Comparison of ENCODE assay signal across 9 cellular contexts in genomic region chr18:67525328-67526110, GRCh38. TPM values are rescaled to one million over a fixed set of nuclear protein-coding genes. Genes with fewer than 3 reads are reported as not detected.
DNase-seq lines count a peak whose midpoint lies in the region; TF ChIP-seq lines count a peak whose summit lies in the region.
"Had no signal": no experiment of that assay in that cellular context is flagged by ENCODE, and none has a peak within 500 bp of the region (broad histone marks: within the 10 kb centered on the region; RNA-seq: fewer than 3 reads in every experiment).

No MANE protein-coding gene starts in this region.

- no peaks in the 10 kb centered on the region for H3K36me3 ChIP-seq in breast epithelium
- H3K36me3 ChIP-seq in stomach = no peaks in the 10 kb centered on the region

- no peak for TF ChIP-seq EP300 in stomach (IDR thresholded peaks at IDR 0.05)

- H3K4me3 ChIP-seq in breast epithelium (no peak overlapping the region), stomach (no peak overlapping the region)

- no peaks in the 10 kb centered on the region for H3K9me3 Mint-ChIP-seq in HFFc6
- no peaks in the 10 kb centered on the region for H3K9me3 Mint-ChIP-seq in activated CD4-positive, alpha-beta T cell treated with anti-CD3 and anti-CD28 coated beads, Interleukin-2, amount 10 ng/mL, durations not matched to agents 24 days and 14 days
- H3K9me3 Mint-ChIP-seq: stimulated activated effector memory CD8-positive, alpha-beta T cell treated with anti-CD3 and anti-CD28 coated beads, Interleukin-12 subunit alpha, Interleukin-12 subunit beta, amount 100 ng/mL, for 72 hours had no signal

- no peaks in the 10 kb centered on the region for H3K27me3 ChIP-seq in breast epithelium
- H3K27me3 ChIP-seq in stomach = no peaks in the 10 kb centered on the region

- H3K4me1 ChIP-seq in breast epithelium (no peaks in the 10 kb centered on the region), stomach (peaks cover 0 to 22% (median 13%) of the 10 kb centered on the region in 4 donors)

- H3K9me3 ChIP-seq in breast epithelium = no peaks in the 10 kb centered on the region
- no peaks in the 10 kb centered on the region for H3K9me3 ChIP-seq in stomach

- TF ChIP-seq POLR2A in breast epithelium (IDR thresholded peaks at IDR 0.05) (no peak), stomach (IDR thresholded peaks at IDR 0.05) (no peak)

- no peak for TF ChIP-seq CTCF in HFFc6 (IDR thresholded peaks at IDR 0.05)
- no peak for TF ChIP-seq CTCF in breast epithelium (IDR thresholded peaks at IDR 0.05)
- no peak for TF ChIP-seq CTCF in stomach (IDR thresholded peaks at IDR 0.05)

- intact Hi-C loops in breast epithelium (cut with DNase I; ENCODE audit: low total_unique reads) (no loop called here), stomach (cut with DNase I; ENCODE audit: low total_unique reads) (no loop called here)
- intact Hi-C loops in activated CD4-positive, alpha-beta T cell treated with anti-CD3 and anti-CD28 coated beads, Interleukin-2, amount 10 ng/mL, durations not matched to agents 24 days and 14 days (cut with micrococcal nuclease) = no loop called here

- H3K4me1 Mint-ChIP-seq in HFFc6 (ENCODE audit: low read depth) = peaks cover 31% of the 10 kb centered on the region
- H3K4me1 Mint-ChIP-seq in activated CD4-positive, alpha-beta T cell treated with anti-CD3 and anti-CD28 coated beads, Interleukin-2, amount 10 ng/mL, durations not matched to agents 24 days and 14 days = no peaks in the 10 kb centered on the region
- H3K4me1 Mint-ChIP-seq: stimulated activated effector memory CD8-positive, alpha-beta T cell treated with anti-CD3 and anti-CD28 coated beads, Interleukin-12 subunit alpha, Interleukin-12 subunit beta, amount 100 ng/mL, for 72 hours had no signal

- WGBS in stomach, 5 donors = 43 to 67% (median 56%) methylated on average over 3 of the region's 3 CpGs

- H3K4me3 Mint-ChIP-seq in HFFc6 = peak overlapping the region; percentile 52; the same call in 1 of the 2 replicates
- H3K4me3 Mint-ChIP-seq in activated CD4-positive, alpha-beta T cell treated with anti-CD3 and anti-CD28 coated beads, Interleukin-2, amount 10 ng/mL, durations not matched to agents 24 days and 14 days = no peak overlapping the region
- H3K4me3 Mint-ChIP-seq: stimulated activated effector memory CD8-positive, alpha-beta T cell treated with anti-CD3 and anti-CD28 coated beads, Interleukin-12 subunit alpha, Interleukin-12 subunit beta, amount 100 ng/mL, for 72 hours had no signal

- H3K27ac ChIP-seq in breast epithelium (peak overlapping the region; percentile 56 to 86), stomach (peak overlapping the region in 4 of 5 donors; percentile 40 to 70 (median 49))

- H3K27me3 Mint-ChIP-seq in HFFc6 (ENCODE audit: insufficient read depth) = no peaks in the 10 kb centered on the region
- peaks cover 3% of the 10 kb centered on the region for H3K27me3 Mint-ChIP-seq in activated CD4-positive, alpha-beta T cell treated with anti-CD3 and anti-CD28 coated beads, Interleukin-2, amount 10 ng/mL, durations not matched to agents 24 days and 14 days

- DNase-seq in HFFc6 = peak; percentile 96
- DNase-seq in breast epithelium (ENCODE audit: low spot score in 2 of 2) = peak; percentile 51 to 71
- peak; percentile 95 for DNase-seq in islet precursor cell
- peak; percentile 68 for DNase-seq in stomach
- no peak for DNase-seq in activated naive CD4-positive, alpha-beta T cell (lab: John Stamatoyannopoulos, UW)
- no peak for DNase-seq in mesenteric fat pad (ENCODE audit: low spot score)
- DNase-seq in activated CD4-positive, alpha-beta T cell treated with anti-CD3 and anti-CD28 coated beads, Interleukin-2, amount 10 ng/mL, durations not matched to agents 24 days and 14 days = no peak
- DNase-seq in 8988T = no peak

- H3K36me3 Mint-ChIP-seq in HFFc6 (ENCODE audit: low read depth) = no peaks in the 10 kb centered on the region
- no peaks in the 10 kb centered on the region for H3K36me3 Mint-ChIP-seq in activated CD4-positive, alpha-beta T cell treated with anti-CD3 and anti-CD28 coated beads, Interleukin-2, amount 10 ng/mL, durations not matched to agents 24 days and 14 days (ENCODE audit: low read depth)
- H3K36me3 Mint-ChIP-seq: stimulated activated effector memory CD8-positive, alpha-beta T cell treated with anti-CD3 and anti-CD28 coated beads, Interleukin-12 subunit alpha, Interleukin-12 subunit beta, amount 100 ng/mL, for 72 hours had no signal

- H3K27ac Mint-ChIP-seq in HFFc6 = peak overlapping the region; percentile 79
- no peak overlapping the region for H3K27ac Mint-ChIP-seq in activated CD4-positive, alpha-beta T cell treated with anti-CD3 and anti-CD28 coated beads, Interleukin-2, amount 10 ng/mL, durations not matched to agents 24 days and 14 days
- H3K27ac Mint-ChIP-seq: stimulated activated effector memory CD8-positive, alpha-beta T cell treated with anti-CD3 and anti-CD28 coated beads, Interleukin-12 subunit alpha, Interleukin-12 subunit beta, amount 100 ng/mL, for 72 hours had no signal

RNA-seq across cellular contexts. Expression of gene DSEL, which starts 9.0 kb away (rescaled TPM):
- 10 to 100 TPM; 71.4 to 87.0 (median 80.1) TPM for total RNA-seq in HFFc6 (2021; fragmentation: NEBNext Ultra II Directional; extraction: Animal tissue kit (Norgen Biotek cat#: 25700))
- total RNA-seq in breast epithelium = 10 to 100 TPM; 13.8 to 34.1 (median 14.5) TPM
- total RNA-seq in stomach = 10 to 100 TPM in 1 of 5 donors, 1 to 10 TPM in 4; 3.5 to 23.9 (median 6.2) TPM
- polyA plus RNA-seq in stomach = under 1 TPM; 0.78 to 0.93 (median 0.92) TPM
- total RNA-seq in mesenteric fat pad = 19.8 TPM
- not detected in 2 replicates for total RNA-seq in activated CD4-positive, alpha-beta T cell treated with anti-CD3 and anti-CD28 coated beads, Interleukin-2, amount 10 ng/mL, durations not matched to agents 24 days and 14 days

Comparison
In these comparisons a context has a peak if more than half of its experiments do, and no peak if none do; other contexts are left out.
1. DNase-seq: peak in HFFc6 (single experiment), breast epithelium (2 of 2), islet precursor cell (single experiment) and stomach (single experiment); none in activated naive CD4-positive, alpha-beta T cell (0 of 4), mesenteric fat pad (single experiment), activated CD4-positive, alpha-beta T cell treated with anti-CD3 and anti-CD28 coated beads, Interleukin-2, amount 10 ng/mL, durations not matched to agents 24 days and 14 days (single experiment) and 8988T (single experiment).